Comparison of ENCODE assay signal across 9 cellular contexts in genomic region chr15:23629234-23629805, GRCh38. TPM values are rescaled to one million over a fixed set of nuclear protein-coding genes. Genes with fewer than 3 reads are reported as not detected.
DNase-seq lines count a peak whose midpoint lies in the region; ATAC-seq and TF ChIP-seq lines count a peak whose summit lies in the region.
"Had no signal": no experiment of that assay in that cellular context is flagged by ENCODE, and none has a peak within 500 bp of the region (broad histone marks: within the 10 kb centered on the region; RNA-seq: fewer than 3 reads in every experiment).

No MANE protein-coding gene starts in this region.

- H3K79me1 ChIP-seq in mesendoderm (ENCODE audit: low read length): no peaks in the 10 kb centered on the region

- H3K18ac ChIP-seq in mesendoderm (ENCODE audit: low read length): no peak overlapping the region

- no peak overlapping the region for H3K4me3 ChIP-seq in MM.1S (ENCODE audit: low read length)
- H3K4me3 ChIP-seq in adipocyte (ENCODE audit: low read length): no peak overlapping the region
- H3K4me3 ChIP-seq in mesendoderm (ENCODE audit: low read length): no peak overlapping the region

- no peak overlapping the region for H2BK5ac ChIP-seq in mesendoderm (ENCODE audit: low read length)

- no peak for ATAC-seq in GM18519 (IDR thresholded peaks at IDR 0.05; ENCODE audit: low FRiP score, unreplicated experiment)

- H4K20me1 ChIP-seq in MM.1S (ENCODE audit: insufficient read depth, low read length): no peaks in the 10 kb centered on the region

- WGBS in mesendoderm (ENCODE audit: extremely low coverage, insufficient coverage, low lambda C conversion rate): no CpG with 5 or more reads among the region's 4 CpGs

- H3K4ac ChIP-seq in mesendoderm (ENCODE audit: low read depth, low read length): no peak overlapping the region

- no peaks in the 10 kb centered on the region for H3K36me3 Mint-ChIP-seq in activated CD4-positive, alpha-beta T cell treated with anti-CD3 and anti-CD28 coated beads, Interleukin-2, amount 10 ng/mL, durations not matched to agents 7 days and 5 days (ENCODE audit: low read depth)

- no peak overlapping the region for H3K27ac ChIP-seq in MM.1S (ENCODE audit: low read length)
- H3K27ac ChIP-seq in mesendoderm (ENCODE audit: low read depth, low read length): no peak overlapping the region

- no peaks in the 10 kb centered on the region for H3K27me3 Mint-ChIP-seq in activated CD4-positive, alpha-beta T cell treated with anti-CD3 and anti-CD28 coated beads, Interleukin-2, amount 10 ng/mL, durations not matched to agents 7 days and 5 days

- CTCF ChIA-PET in activated CD4-positive, alpha-beta T cell treated with anti-CD3 and anti-CD28 coated beads, Interleukin-2, amount 10 ng/mL, durations not matched to agents 7 days and 5 days (lab: Charles Lee): no interaction called here

- no peaks in the 10 kb centered on the region for H3K36me3 ChIP-seq in ES-I3 (ENCODE audit: insufficient read depth, low read length)
- H3K36me3 ChIP-seq in MM.1S (replicated peaks; ENCODE audit: insufficient read depth, low read length): no peaks in the 10 kb centered on the region
- H3K36me3 ChIP-seq in adipocyte (ENCODE audit: control insufficient read depth, insufficient read depth, low read length, severe bottlenecking): no peaks in the 10 kb centered on the region
- H3K36me3 ChIP-seq in mesendoderm (ENCODE audit: control insufficient read depth, insufficient read depth, low read length): no peaks in the 10 kb centered on the region

- H3K4me1 Mint-ChIP-seq in activated CD4-positive, alpha-beta T cell treated with anti-CD3 and anti-CD28 coated beads, Interleukin-2, amount 10 ng/mL, durations not matched to agents 7 days and 5 days: no peaks in the 10 kb centered on the region

- H3F3A ChIP-seq in MM.1S (ENCODE audit: insufficient read depth, low read length): no peaks in the 10 kb centered on the region

- no peak overlapping the region for H2BK120ac ChIP-seq in mesendoderm (ENCODE audit: low read depth, low read length)

- no peak overlapping the region for H2BK15ac ChIP-seq in mesendoderm (replicated peaks; ENCODE audit: low read depth)

- DNase-seq in MM.1S: peak; percentile 55
- peak; percentile 14 for DNase-seq in adipocyte (ENCODE audit: low read depth)
- DNase-seq in mesendoderm: peak; percentile 25
- DNase-seq in activated CD4-positive, alpha-beta T cell treated with anti-CD3 and anti-CD28 coated beads, Interleukin-2, amount 10 ng/mL, durations not matched to agents 7 days and 5 days: no peak
- no peak for DNase-seq in T1000 (lab: John Stamatoyannopoulos, UW)
- no peak for DNase-seq in cerebellar nuclear complex (lab: John Stamatoyannopoulos, UW)
- DNase-seq: activated CD4-positive, alpha-beta T cell treated with anti-CD3 and anti-CD28 coated beads for 1 hour had no signal

- TF ChIP-seq CTCF in MM.1S (IDR thresholded peaks at IDR 0.05; ENCODE audit: low read length): peak; percentile 63

- no peaks in the 10 kb centered on the region for H3K9me3 Mint-ChIP-seq in activated CD4-positive, alpha-beta T cell treated with anti-CD3 and anti-CD28 coated beads, Interleukin-2, amount 10 ng/mL, durations not matched to agents 7 days and 5 days

- H3K79me2 ChIP-seq in MM.1S (ENCODE audit: low read length) (no peaks in the 10 kb centered on the region), mesendoderm (ENCODE audit: control insufficient read depth, insufficient read depth, low read length) (no peaks in the 10 kb centered on the region)

- no peaks in the 10 kb centered on the region for H3K9me3 ChIP-seq in ES-I3 (ENCODE audit: control insufficient read depth, insufficient read depth, low read length)
- H3K9me3 ChIP-seq in MM.1S (replicated peaks; ENCODE audit: insufficient read depth, low read length): no peaks in the 10 kb centered on the region
- no peaks in the 10 kb centered on the region for H3K9me3 ChIP-seq in adipocyte (ENCODE audit: control insufficient read depth, low read length)

- H2AFZ ChIP-seq in MM.1S (ENCODE audit: low read length): no peak overlapping the region

- H3K27me3 ChIP-seq in MM.1S (replicated peaks; ENCODE audit: insufficient read depth, low read length) (no peaks in the 10 kb centered on the region), adipocyte (replicated peaks; ENCODE audit: control insufficient read depth, insufficient read depth, low read length) (peaks cover 31% of the 10 kb centered on the region), mesendoderm (ENCODE audit: insufficient read depth, low read length, poor library complexity) (no peaks in the 10 kb centered on the region)

- no peak overlapping the region for H3K56ac ChIP-seq in mesendoderm (ENCODE audit: low read length)

- no peaks in the 10 kb centered on the region for H3K9me2 ChIP-seq in MM.1S (replicated peaks; ENCODE audit: insufficient read depth, low read length)

- no peak overlapping the region for H3K4me3 Mint-ChIP-seq in activated CD4-positive, alpha-beta T cell treated with anti-CD3 and anti-CD28 coated beads, Interleukin-2, amount 10 ng/mL, durations not matched to agents 7 days and 5 days

- no peak overlapping the region for H3K27ac Mint-ChIP-seq in activated CD4-positive, alpha-beta T cell treated with anti-CD3 and anti-CD28 coated beads, Interleukin-2, amount 10 ng/mL, durations not matched to agents 7 days and 5 days

- H4K5ac ChIP-seq in mesendoderm (ENCODE audit: low read length): no peak overlapping the region

- no peak overlapping the region for H2AK5ac ChIP-seq in mesendoderm (ENCODE audit: low read length)

- no peak overlapping the region for H4K8ac ChIP-seq in mesendoderm (ENCODE audit: low read depth, low read length)

- H3K4me2 ChIP-seq in MM.1S (ENCODE audit: low read depth, low read length): no peak overlapping the region
- H3K4me2 ChIP-seq in mesendoderm (ENCODE audit: low read length): no peak overlapping the region

- H3K9ac ChIP-seq in ES-I3 (ENCODE audit: low read depth, low read length) (peak overlapping the region; percentile 11; the same call in 1 of the 2 replicates), MM.1S (ENCODE audit: low read length) (no peak overlapping the region), adipocyte (ENCODE audit: low read length) (no peak overlapping the region), mesendoderm (ENCODE audit: low read length) (no peak overlapping the region)

- H3K4me1 ChIP-seq in ES-I3 (ENCODE audit: insufficient read depth, low read length) (no peaks in the 10 kb centered on the region), MM.1S (ENCODE audit: low read length) (no peaks in the 10 kb centered on the region), adipocyte (ENCODE audit: control insufficient read depth, insufficient read depth, low read length) (no peaks in the 10 kb centered on the region), mesendoderm (ENCODE audit: control insufficient read depth, low read depth, low read length) (no peaks in the 10 kb centered on the region)

- POLR2A ChIA-PET in activated CD4-positive, alpha-beta T cell treated with anti-CD3 and anti-CD28 coated beads, Interleukin-2, amount 10 ng/mL, durations not matched to agents 7 days and 5 days (lab: Charles Lee): no interaction called here

- no peak overlapping the region for H3K23ac ChIP-seq in mesendoderm (ENCODE audit: low read length)

RNA-seq across cellular contexts. Expression of gene MAGEL2, which starts 18.3 kb away (rescaled TPM):
- 1.6 TPM for polyA plus RNA-seq in mesendoderm (2013, experiment 1 of 2)
- 1.5 TPM for polyA plus RNA-seq in mesendoderm (2013, experiment 2 of 2)
- not detected for total RNA-seq in activated CD4-positive, alpha-beta T cell treated with anti-CD3 and anti-CD28 coated beads, Interleukin-2, amount 10 ng/mL, durations not matched to agents 7 days and 5 days

RNA-seq across cellular contexts. Expression of gene NDN, which starts 57.8 kb away (rescaled TPM):
- polyA plus RNA-seq in mesendoderm (2013, experiment 1 of 2): 34.4 TPM
- polyA plus RNA-seq in mesendoderm (2013, experiment 2 of 2): 33.0 TPM
- total RNA-seq in activated CD4-positive, alpha-beta T cell treated with anti-CD3 and anti-CD28 coated beads, Interleukin-2, amount 10 ng/mL, durations not matched to agents 7 days and 5 days: 1 to 10 TPM; 2.4 to 2.9 TPM

Comparison
In these comparisons a context has a peak if more than half of its experiments do, and no peak if none do; other contexts are left out.
1. DNase-seq: peak in MM.1S (single experiment), adipocyte (single experiment) and mesendoderm (single experiment); none in activated CD4-positive, alpha-beta T cell treated with anti-CD3 and anti-CD28 coated beads, Interleukin-2, amount 10 ng/mL, durations not matched to agents 7 days and 5 days (single experiment), T1000 (single experiment) and cerebellar nuclear complex (0 of 2).